In genomic region chr2:88350641-88351601, GRCh38 we compare ENCODE assay signal across 8 cellular contexts.
A peak's percentile ranks its signal among the peaks of the same experiment; 100 is the strongest.
DNase-seq lines count a peak whose midpoint lies in the region; ATAC-seq and TF ChIP-seq lines count a peak whose summit lies in the region.

No MANE protein-coding gene starts in this region.

- ATAC-seq in HG03342 (IDR thresholded peaks at IDR 0.05; ENCODE audit: unreplicated experiment): peak; percentile 58
- ATAC-seq in HG03460 (IDR thresholded peaks at IDR 0.05; ENCODE audit: unreplicated experiment): no peak

- DNase-seq in G401 (ENCODE audit: low spot score) (peak; percentile 5), T follicular helper cell (ENCODE audit: low read depth) (peak; percentile 44), astrocyte of the spinal cord (ENCODE audit: low read depth, low spot score) (no peak), DMS79 (lab: John Stamatoyannopoulos, UW) (no peak)
- peak; percentile 50 to 68 (median 63) for DNase-seq in stimulated activated CD4-positive, alpha-beta T cell treated with anti-CD3 and anti-CD28 coated beads, Interleukin-12 subunit alpha, Interleukin-12 subunit beta, amount 100 ng/mL, for 48 hours (ENCODE audit: low read depth in 2 of 3, low spot score in 1 of 3)

- TF ChIP-seq CTCF in astrocyte of the spinal cord (IDR thresholded peaks at IDR 0.05; ENCODE audit: low read depth, low read length): peak; percentile 55

- H3K9me3 ChIP-seq in iPS-18c (ENCODE audit: control insufficient read depth, insufficient read depth, low read length): no peaks in the 10 kb centered on the region

- in situ Hi-C loops in G401 (cut with HindIII; ENCODE audit: low sequenced_read_pairs) (no loop called here), astrocyte of the spinal cord (cut with HindIII; ENCODE audit: low sequenced_read_pairs) (no loop called here)

- H3K4me3 ChIP-seq in astrocyte of the spinal cord (ENCODE audit: low read depth, low read length) (no peak overlapping the region), iPS-18c (ENCODE audit: insufficient read depth, low read depth, low read length) (peak overlapping the region; percentile 45)

Comparison
In these comparisons a context has a peak if more than half of its experiments do, and no peak if none do; other contexts are left out.
1. DNase-seq: peak in G401 (single experiment), T follicular helper cell (single experiment) and stimulated activated CD4-positive, alpha-beta T cell treated with anti-CD3 and anti-CD28 coated beads, Interleukin-12 subunit alpha, Interleukin-12 subunit beta, amount 100 ng/mL, for 48 hours (3 of 3); none in astrocyte of the spinal cord (single experiment) and DMS79 (single experiment).